ENCODE assay signal across 37 cellular contexts in genomic region chr3:32522682-32523081, GRCh38. TPM values are rescaled to one million over a fixed set of nuclear protein-coding genes. Genes with fewer than 3 reads are reported as not detected.
DNase-seq lines count a peak whose midpoint lies in the region; ATAC-seq, FAIRE-seq and TF ChIP-seq lines count a peak whose summit lies in the region.
"Had no signal": no experiment of that assay in that cellular context is flagged by ENCODE, and none has a peak within 500 bp of the region (broad histone marks: within the 10 kb centered on the region; RNA-seq: fewer than 3 reads in every experiment).

No MANE protein-coding gene starts in this region.

- no peak overlapping the region for H3K27ac Mint-ChIP-seq in astrocyte (ENCODE audit: unreplicated experiment)
- H3K27ac Mint-ChIP-seq: activated naive CD4-positive, alpha-beta T cell treated with anti-CD3 and anti-CD28 coated beads, Interleukin-2, amount 50 U/mL, for 24 hours had no signal

- no peak for TF ChIP-seq CTCF in astrocyte (IDR thresholded peaks at IDR 0.05; ENCODE audit: insufficient read depth, low read depth, low read length)
- no peak for TF ChIP-seq CTCF in GM10248 (IDR thresholded peaks at IDR 0.05; ENCODE audit: control extremely low read depth, extremely low read depth, low read depth, missing control alignments)

- H3K4me1 Mint-ChIP-seq in astrocyte (ENCODE audit: low read depth, unreplicated experiment), result no peaks in the 10 kb centered on the region
- H3K4me1 Mint-ChIP-seq: activated naive CD4-positive, alpha-beta T cell treated with anti-CD3 and anti-CD28 coated beads, Interleukin-2, amount 50 U/mL, for 24 hours; nephron progenitor cell had no signal

- H3K27me3 Mint-ChIP-seq in astrocyte (ENCODE audit: low read depth, unreplicated experiment), result no peaks in the 10 kb centered on the region
- H3K27me3 Mint-ChIP-seq: activated naive CD4-positive, alpha-beta T cell treated with anti-CD3 and anti-CD28 coated beads, Interleukin-2, amount 50 U/mL, for 24 hours had no signal

- DNase-seq in EH (ENCODE audit: low read depth) (peak; percentile 22), astrocyte (ENCODE audit: low read depth) (peak; percentile 42), glomerular visceral epithelial cell (ENCODE audit: extremely low spot score) (peak; percentile 9), non-pigmented ciliary epithelial cell (ENCODE audit: low read depth) (peak; percentile 40), D341Med (ENCODE audit: low spot score) (no peak), GM10248 (ENCODE audit: extremely low spot score) (no peak), UCSD-AML1 (lab: John Stamatoyannopoulos, UW; ENCODE audit: unreplicated experiment) (no peak)
- DNase-seq: activated CD4-positive, alpha-beta T cell treated with anti-CD3 and anti-CD28 coated beads for 48 hours; activated CD8-positive, alpha-beta memory T cell treated with anti-CD3 and anti-CD28 coated beads for 24 hours; activated T-cell treated with anti-CD3 and anti-CD28 coated beads for 4 hours; anterior cingulate cortex; BE2C; CD8-positive, alpha-beta T cell; DMS153; effector CD8-positive, alpha-beta T cell; foreskin fibroblast; HCEC 1CT; heart right ventricle; Karpas-422; NCI-H1417; NCI-H2081 treated with DMSO at 0.1 percent for 48 hours; NCI-H345; NCI-H748 treated with DMSO at 0.1 percent for 48 hours; nephron progenitor cell; pancreas; right cardiac atrium; stimulated activated CD8-positive, alpha-beta memory T cell treated with anti-CD3 and anti-CD28 coated beads, Interleukin-4, amount 100 ng/mL, for 48 hours; SW 1271; T1000; transverse colon; WERI-Rb-1 had no signal

- no peak overlapping the region for H2AFZ ChIP-seq in astrocyte (ENCODE audit: low read depth, low read length)

- H3K79me2 ChIP-seq in astrocyte (ENCODE audit: insufficient read depth, low read length), result no peaks in the 10 kb centered on the region

- no peak overlapping the region for H3K9ac ChIP-seq in astrocyte (ENCODE audit: low read length)

- H3K36me3 ChIP-seq in astrocyte (ENCODE audit: insufficient read depth, low read length), result peaks cover 19% of the 10 kb centered on the region
- H3K36me3 ChIP-seq: BE2C had no signal

- no peaks in the 10 kb centered on the region for H3K4me1 ChIP-seq in astrocyte (ENCODE audit: insufficient read depth, low read length)
- H3K4me1 ChIP-seq: BE2C, heart right ventricle, pancreas, transverse colon had no signal

- no peaks in the 10 kb centered on the region for H3K9me3 Mint-ChIP-seq in astrocyte (ENCODE audit: unreplicated experiment)
- H3K9me3 Mint-ChIP-seq: activated naive CD4-positive, alpha-beta T cell treated with anti-CD3 and anti-CD28 coated beads, Interleukin-2, amount 50 U/mL, for 24 hours; CD8-positive, alpha-beta T cell had no signal

- H3K9me3 ChIP-seq in astrocyte (ENCODE audit: insufficient read depth, low read depth, low read length), result no peaks in the 10 kb centered on the region
- H3K9me3 ChIP-seq: BE2C, pancreas, transverse colon had no signal

- H3K4me3 Mint-ChIP-seq in astrocyte (ENCODE audit: unreplicated experiment), result no peak overlapping the region
- H3K4me3 Mint-ChIP-seq: activated naive CD4-positive, alpha-beta T cell treated with anti-CD3 and anti-CD28 coated beads, Interleukin-2, amount 50 U/mL, for 24 hours; CD8-positive, alpha-beta T cell; nephron progenitor cell had no signal

- H3K4me2 ChIP-seq in astrocyte (ENCODE audit: low read length), result peak overlapping the region; percentile 10

- H3K27ac ChIP-seq in astrocyte (ENCODE audit: low read depth, low read length), result no peak overlapping the region
- H3K27ac ChIP-seq: coronary artery, pancreas, transverse colon, WERI-Rb-1 had no signal

- no peaks in the 10 kb centered on the region for H3K27me3 ChIP-seq in astrocyte (ENCODE audit: insufficient read depth, low read length)
- H3K27me3 ChIP-seq: BE2C, heart right ventricle, pancreas, transverse colon had no signal

- peaks cover 12% of the 10 kb centered on the region for H3K36me3 Mint-ChIP-seq in astrocyte (ENCODE audit: low read depth, unreplicated experiment)

- no peak overlapping the region for H3K4me3 ChIP-seq in astrocyte (ENCODE audit: insufficient read depth, low read depth, low read length)
- H3K4me3 ChIP-seq: coronary artery, heart right ventricle, lung, pancreas, transverse colon had no signal

- no peaks in the 10 kb centered on the region for H4K20me1 ChIP-seq in astrocyte (ENCODE audit: insufficient read depth, low read length)

- POLR2A ChIA-PET in GM10248 (lab: Yijun Ruan, JAX), result no interaction called here

- ATAC-seq in HG03571 (IDR thresholded peaks at IDR 0.05; ENCODE audit: unreplicated experiment), result no peak
- ATAC-seq: CD8-positive, alpha-beta T cell; pancreas had no signal

- CTCF ChIA-PET in GM10248 (lab: Yijun Ruan, JAX), result interaction anchor here (1.6 to 2.9 kb wide), 3 partner anchors 9 to 13 kb away, joined by 9 to 10 read pairs (median 10); no protein-coding TSS in a partner anchor

- FAIRE-seq in astrocyte (lab: Jason Lieb, UNC), result no peak
- FAIRE-seq: GM12892, pancreas, RCC 7860 had no signal

RNA-seq across cellular contexts. Expression of gene CMTM6, which starts 20.0 kb away (rescaled TPM):
- total RNA-seq in astrocyte, result 52.2 and 53.6 TPM in 2 replicates

RNA-seq across cellular contexts. Expression of gene DYNC1LI1, which starts 48.0 kb away (rescaled TPM):
- 39.0 and 43.0 TPM in 2 replicates for total RNA-seq in astrocyte

Comparison
In these comparisons a context has a peak if more than half of its experiments do, and no peak if none do; other contexts are left out.
1. DNase-seq: peak in EH (single experiment), astrocyte (single experiment), glomerular visceral epithelial cell (single experiment) and non-pigmented ciliary epithelial cell (single experiment); none in D341Med (single experiment), GM10248 (single experiment) and UCSD-AML1 (single experiment).